Comparison of ENCODE assay signal across 1 cellular context in genomic region chr13:36163303-36163702, GRCh38.
TF ChIP-seq lines count a peak whose summit lies in the region.

No MANE protein-coding gene starts in this region.

TF ChIP-seq in HepG2, 621 proteins besides CTCF, POLR2A, EP300 and RAD21 (continued from another document):
- TF ChIP-seq ZSCAN5A (CRISPR knock-in tag; IDR thresholded peaks at IDR 0.05; ENCODE audit: borderline replicate concordance) = no peak
- no peak for TF ChIP-seq RFX3 (CRISPR knock-in tag; IDR thresholded peaks at IDR 0.05)
- no peak for TF ChIP-seq TMF1 (CRISPR knock-in tag; IDR thresholded peaks at IDR 0.05; ENCODE audit: low read depth)
TF ChIP-seq in HepG2: peak in this region for 0.
